Comparison of ENCODE assay signal across 14 cellular contexts in genomic region chrX:599837-600715, GRCh38. TPM values are rescaled to one million over a fixed set of nuclear protein-coding genes. Genes with fewer than 3 reads are reported as not detected.
A peak's percentile ranks its signal among the peaks of the same experiment; 100 is the strongest.
DNase-seq lines count a peak whose midpoint lies in the region; ATAC-seq, FAIRE-seq and TF ChIP-seq lines count a peak whose summit lies in the region.
"Had no signal": no experiment of that assay in that cellular context is flagged by ENCODE, and none has a peak within 500 bp of the region (broad histone marks: within the 10 kb centered on the region; RNA-seq: fewer than 3 reads in every experiment).

No MANE protein-coding gene starts in this region.

- no peak for FAIRE-seq in HTR-8/SVneo (lab: Jason Lieb, UNC)

- peaks cover 29% of the 10 kb centered on the region for H3K9me3 Mint-ChIP-seq in WTC11
- peaks cover 19% of the 10 kb centered on the region for H3K9me3 Mint-ChIP-seq in osteocyte (ENCODE audit: unreplicated experiment)
- peaks cover 8 to 18% of the 10 kb centered on the region in 2 donors for H3K9me3 Mint-ChIP-seq in activated T-cell treated with anti-CD3 and anti-CD28 coated beads, Interleukin-2, amount 50 U/mL, for 72 hours

- H3K4me1 Mint-ChIP-seq in WTC11, result peaks cover 24% of the 10 kb centered on the region
- no peaks in the 10 kb centered on the region for H3K4me1 Mint-ChIP-seq in osteocyte (ENCODE audit: unreplicated experiment)
- H3K4me1 Mint-ChIP-seq in activated T-cell treated with anti-CD3 and anti-CD28 coated beads, Interleukin-2, amount 50 U/mL, for 72 hours (ENCODE audit: low read depth), result no peaks in the 10 kb centered on the region
- H3K4me1 Mint-ChIP-seq: CD4-positive, CD25-positive, alpha-beta regulatory T cell had no signal

- TF ChIP-seq CTCF in WTC11 (IDR thresholded peaks at IDR 0.05) (no peak), osteocyte (IDR thresholded peaks at IDR 0.05) (no peak)

- H3K4me3 Mint-ChIP-seq in WTC11 (peak overlapping the region; percentile 32), osteocyte (ENCODE audit: unreplicated experiment) (no peak overlapping the region)
- H3K4me3 Mint-ChIP-seq in activated T-cell treated with anti-CD3 and anti-CD28 coated beads, Interleukin-2, amount 50 U/mL, for 72 hours, result no peak overlapping the region
- H3K4me3 Mint-ChIP-seq: CD4-positive, CD25-positive, alpha-beta regulatory T cell had no signal

- H3K27ac Mint-ChIP-seq in WTC11, result peak overlapping the region; percentile 38
- H3K27ac Mint-ChIP-seq in osteocyte (ENCODE audit: unreplicated experiment), result no peak overlapping the region
- H3K27ac Mint-ChIP-seq in activated T-cell treated with anti-CD3 and anti-CD28 coated beads, Interleukin-2, amount 50 U/mL, for 72 hours, result no peak overlapping the region
- H3K27ac Mint-ChIP-seq: CD4-positive, CD25-positive, alpha-beta regulatory T cell had no signal

- POLR2A ChIA-PET in WTC11 (lab: Charles Lee), result no interaction called here

- ATAC-seq in WTC11 (peak; percentile 94), GM21619 (IDR thresholded peaks at IDR 0.05; ENCODE audit: unreplicated experiment) (no peak)
- ATAC-seq in activated T-cell treated with anti-CD3 and anti-CD28 coated beads, Interleukin-2, amount 50 U/mL, for 72 hours (replicated peaks in 1 of 2), result no peak

- H3K36me3 Mint-ChIP-seq in WTC11 (peaks cover 28% of the 10 kb centered on the region), osteocyte (ENCODE audit: unreplicated experiment) (no peaks in the 10 kb centered on the region)
- peaks cover 8 to 15% of the 10 kb centered on the region in 2 donors for H3K36me3 Mint-ChIP-seq in activated T-cell treated with anti-CD3 and anti-CD28 coated beads, Interleukin-2, amount 50 U/mL, for 72 hours (ENCODE audit: insufficient read depth in 2 of 2)
- H3K36me3 Mint-ChIP-seq: CD4-positive, CD25-positive, alpha-beta regulatory T cell had no signal

- CTCF ChIA-PET in WTC11 (lab: Charles Lee), result no interaction called here

- DNase-seq in ELF-1 (ENCODE audit: low read depth, low spot score) (peak; percentile 43), WTC11 (ENCODE audit: low spot score) (peak; percentile 33), iPS-NIHi11 (ENCODE audit: low spot score) (peak; percentile 31), osteocyte (ENCODE audit: extremely low spot score, unreplicated experiment) (peak; percentile 60), SIG-M5 treated with dmso at 0.1 percent for 504 hours (lab: John Stamatoyannopoulos, UW; ENCODE audit: unreplicated experiment) (no peak), HTR-8/SVneo (ENCODE audit: insufficient read length, low spot score) (no peak)
- DNase-seq in activated T-cell treated with anti-CD3 and anti-CD28 coated beads, Interleukin-2, amount 50 U/mL, for 72 hours, result no peak
- DNase-seq: 8988T; ACHN; CD4-positive, CD25-positive, alpha-beta regulatory T cell; DMS53; GM23248 had no signal

- H3K27me3 Mint-ChIP-seq in WTC11 (ENCODE audit: low read depth) (peaks cover 24% of the 10 kb centered on the region), osteocyte (ENCODE audit: unreplicated experiment) (no peaks in the 10 kb centered on the region)
- no peaks in the 10 kb centered on the region for H3K27me3 Mint-ChIP-seq in activated T-cell treated with anti-CD3 and anti-CD28 coated beads, Interleukin-2, amount 50 U/mL, for 72 hours (ENCODE audit: low read depth)
- H3K27me3 Mint-ChIP-seq: CD4-positive, CD25-positive, alpha-beta regulatory T cell had no signal

TF ChIP-seq in WTC11, 78 proteins besides CTCF, POLR2A, EP300 and RAD21 (continues in another document):
- no peak for TF ChIP-seq MAX (CRISPR knock-in tag; IDR thresholded peaks at IDR 0.05)
- TF ChIP-seq PREB (CRISPR knock-in tag; IDR thresholded peaks at IDR 0.05; ENCODE audit: borderline replicate concordance), result no peak
- TF ChIP-seq ESRRA (CRISPR knock-in tag; IDR thresholded peaks at IDR 0.05; ENCODE audit: borderline replicate concordance), result no peak
- TF ChIP-seq NR2C2 (CRISPR knock-in tag; IDR thresholded peaks at IDR 0.05), result no peak
- no peak for TF ChIP-seq TEAD1 (CRISPR knock-in tag; IDR thresholded peaks at IDR 0.05)
- TF ChIP-seq USF2 (CRISPR knock-in tag; IDR thresholded peaks at IDR 0.05), result peak; percentile 74
- peak; percentile 46; the same call in 1 of the 2 replicates for TF ChIP-seq ETV6 (CRISPR knock-in tag; IDR thresholded peaks at IDR 0.05)
- TF ChIP-seq ZNF281 (CRISPR knock-in tag; IDR thresholded peaks at IDR 0.05), result no peak
- TF ChIP-seq MXD4 (CRISPR knock-in tag; IDR thresholded peaks at IDR 0.05; ENCODE audit: borderline replicate concordance), result no peak
- no peak for TF ChIP-seq ZNF317 (CRISPR knock-in tag; IDR thresholded peaks at IDR 0.05; ENCODE audit: borderline replicate concordance, low read depth)
- 0 out of 2 replicates have a peak, but pooled peaks have one; percentile 33 for TF ChIP-seq SP1 (CRISPR knock-in tag; conservative IDR thresholded peaks at IDR 0.05)
- no peak for TF ChIP-seq ZNF219 (CRISPR knock-in tag; IDR thresholded peaks at IDR 0.05; ENCODE audit: borderline replicate concordance)
- no peak for TF ChIP-seq JUN (CRISPR knock-in tag; IDR thresholded peaks at IDR 0.05)
- TF ChIP-seq ATF6 (CRISPR knock-in tag; IDR thresholded peaks at IDR 0.05), result no peak

RNA-seq across cellular contexts. Expression of gene SHOX, which starts 30.5 kb away (rescaled TPM):
- total RNA-seq in WTC11 (2021) (0.09 to 0.14 TPM in 2 of 3 replicates, not detected in the other), osteocyte (0.21 TPM in 1 of 2 replicates, not detected in the other)
- not detected for total RNA-seq in activated T-cell treated with anti-CD3 and anti-CD28 coated beads, Interleukin-2, amount 50 U/mL, for 72 hours
- total RNA-seq: CD4-positive, CD25-positive, alpha-beta regulatory T cell; GM23248; HT1080 had no signal

Comparison
In these comparisons a context has a peak if more than half of its experiments do, and no peak if none do; other contexts are left out.
1. DNase-seq: peak in ELF-1 (single experiment), WTC11 (single experiment), iPS-NIHi11 (single experiment) and osteocyte (single experiment); none in activated T-cell treated with anti-CD3 and anti-CD28 coated beads, Interleukin-2, amount 50 U/mL, for 72 hours (0 of 2), SIG-M5 treated with dmso at 0.1 percent for 504 hours (single experiment) and HTR-8/SVneo (single experiment).